23 cellular contexts compared by ENCODE assay signal in the genomic region with DNA sequence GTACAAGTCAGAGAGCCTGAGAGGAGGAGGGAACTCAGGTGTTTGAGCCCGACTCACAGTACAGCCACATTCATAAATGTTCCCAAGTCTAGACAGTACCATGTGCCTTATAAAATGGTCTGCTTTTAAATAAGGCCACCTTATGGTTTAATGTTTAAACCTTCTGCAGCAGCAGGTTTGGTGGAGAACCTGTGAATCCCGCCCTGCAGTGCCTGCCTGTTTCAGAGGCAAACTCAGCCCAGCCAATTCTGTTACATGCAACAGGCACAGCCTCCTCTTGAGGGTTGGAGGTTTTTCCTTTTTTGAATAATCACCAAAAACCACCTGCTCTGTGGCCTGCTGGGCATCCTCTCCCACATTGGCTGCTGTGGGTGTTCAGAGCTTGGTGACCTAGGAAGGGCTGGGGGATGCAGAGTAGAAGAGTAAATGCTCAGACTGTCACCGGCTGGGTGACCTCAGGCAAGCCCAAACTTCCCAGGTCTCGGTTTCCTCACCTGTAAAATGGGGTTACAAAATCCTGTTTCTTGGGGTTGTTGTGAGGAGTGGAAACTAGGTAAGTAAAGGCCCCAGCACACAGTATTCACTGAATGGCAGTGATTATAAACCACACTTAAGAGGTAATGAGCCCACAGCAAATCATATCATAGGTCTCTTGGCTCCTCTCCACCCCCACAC. TPM values are rescaled to one million over a fixed set of nuclear protein-coding genes. Genes with fewer than 3 reads are reported as not detected.
DNase-seq lines count a peak whose midpoint lies in the region; ATAC-seq, FAIRE-seq and TF ChIP-seq lines count a peak whose summit lies in the region.
"Had no signal": no experiment of that assay in that cellular context is flagged by ENCODE, and none has a peak within 500 bp of the region (broad histone marks: within the 10 kb centered on the region; RNA-seq: fewer than 3 reads in every experiment).

No MANE protein-coding gene starts in this region.

- no peaks in the 10 kb centered on the region; the same call in 1 of the 2 replicates for H3F3A ChIP-seq in GM23338 (replicated peaks; ENCODE audit: low read depth)

- H3K4me3 ChIP-seq in GM23338 (no peak overlapping the region), RWPE2 (ENCODE audit: severe bottlenecking) (no peak overlapping the region), pancreas (no peak overlapping the region)
- H3K4me3 ChIP-seq: GM23248 had no signal

- FAIRE-seq in pancreas (lab: Jason Lieb, UNC): no peak
- FAIRE-seq: colon had no signal

- no peak for DNase-seq in GM23338 (ENCODE audit: low spot score)
- DNase-seq in RWPE2 (ENCODE audit: low spot score): no peak
- DNase-seq in left colon: peak; percentile 36 to 56
- no peak for DNase-seq in pancreas
- no peak for DNase-seq in UCSD-AML1 (lab: John Stamatoyannopoulos, UW; ENCODE audit: unreplicated experiment)
- DNase-seq in SIG-M5 (lab: John Stamatoyannopoulos, UW): no peak
- no peak for DNase-seq in activated CD8-positive, alpha-beta T cell treated with anti-CD3 and anti-CD28 coated beads for 36 hours
- DNase-seq: activated CD4-positive, alpha-beta T cell treated with anti-CD3 and anti-CD28 coated beads, Interleukin-2, amount 50 U/mL, for 48 hours; activated naive CD4-positive, alpha-beta T cell treated with anti-CD3 and anti-CD28 coated beads for 36 hours; aorta; CD8-positive, alpha-beta memory T cell; foreskin keratinocyte; GM23248; NCI-H146; NCI-H226; SHP77 treated with DMSO at 0.1 percent for 48 hours; stimulated activated CD4-positive, alpha-beta T cell treated with anti-CD3 and anti-CD28 coated beads, Interleukin-15, amount 100 ng/mL, for 24 hours; stimulated activated naive B cell treated with anti-CD40 and anti-IgM and Interleukin-4, amounts not matched to agents 10 μg/mL and 1 μg/mL and 100 μg/mL, for 72 hours; T-helper 1 cell had no signal

- no peaks in the 10 kb centered on the region for H3K27me3 ChIP-seq in GM23338 (ENCODE audit: insufficient read depth)
- H3K27me3 ChIP-seq in RWPE2 (ENCODE audit: insufficient read depth, poor library complexity, severe bottlenecking): no peaks in the 10 kb centered on the region
- H3K27me3 ChIP-seq in pancreas: no peaks in the 10 kb centered on the region
- H3K27me3 ChIP-seq: foreskin keratinocyte had no signal

- H3K4me3 Mint-ChIP-seq in GM23338: no peak overlapping the region
- H3K4me3 Mint-ChIP-seq in activated CD8-positive, alpha-beta T cell treated with anti-CD3 and anti-CD28 coated beads for 36 hours: no peak overlapping the region
- H3K4me3 Mint-ChIP-seq: activated naive CD4-positive, alpha-beta T cell treated with anti-CD3 and anti-CD28 coated beads for 36 hours; CD8-positive, alpha-beta memory T cell; stimulated activated naive B cell treated with anti-CD40 and anti-IgM and Interleukin-4, amounts not matched to agents 10 μg/mL and 1 μg/mL and 100 μg/mL, for 72 hours had no signal

- H3K9me2 ChIP-seq in GM23338 (ENCODE audit: insufficient read depth): no peaks in the 10 kb centered on the region

- POLR2A ChIA-PET in activated CD8-positive, alpha-beta T cell treated with anti-CD3 and anti-CD28 coated beads for 36 hours (lab: Charles Lee): no interaction called here

- WGBS in pancreas, 2 donors: 67 to 74% methylated on average over 4 of the region's 4 CpGs

- ATAC-seq in GM23338: no peak
- no peak for ATAC-seq in RWPE2 (ENCODE audit: low read depth)
- peak; percentile 64 for ATAC-seq in left colon
- peak; percentile 15 to 49 (median 33) for ATAC-seq in pancreas
- no peak for ATAC-seq in HG03571 (IDR thresholded peaks at IDR 0.05; ENCODE audit: unreplicated experiment)
- ATAC-seq in activated CD8-positive, alpha-beta T cell treated with anti-CD3 and anti-CD28 coated beads for 36 hours: no peak
- ATAC-seq: foreskin keratinocyte; stimulated activated naive B cell treated with anti-CD40 and anti-IgM and Interleukin-4, amounts not matched to agents 10 μg/mL and 1 μg/mL and 100 μg/mL, for 72 hours had no signal

- no peaks in the 10 kb centered on the region for H3K36me3 ChIP-seq in GM23338 (ENCODE audit: insufficient read depth)
- H3K36me3 ChIP-seq in RWPE2 (ENCODE audit: low read depth): no peaks in the 10 kb centered on the region; the same call in 1 of the 2 replicates
- no peaks in the 10 kb centered on the region for H3K36me3 ChIP-seq in pancreas

- H3K27ac ChIP-seq in GM23338 (ENCODE audit: low read depth) (peak overlapping the region; percentile 88), RWPE2 (ENCODE audit: poor library complexity, severe bottlenecking) (peak overlapping the region; percentile 13), pancreas (no peak overlapping the region)
- H3K27ac ChIP-seq: foreskin keratinocyte, VCaP had no signal

- 0 out of 2 replicates have a peak, but pooled peaks cover 4% of the 10 kb centered on the region for H4K20me1 ChIP-seq in GM23338 (replicated peaks; ENCODE audit: insufficient read depth)

- H2AFZ ChIP-seq in GM23338: no peak overlapping the region
- H2AFZ ChIP-seq: GM23248 had no signal

- peak overlapping the region; percentile 24 for H3K4me2 ChIP-seq in GM23338

- no peak for TF ChIP-seq CTCF in GM23338 (conservative IDR thresholded peaks at IDR 0.05; ENCODE audit: low read depth in 2 of 2)
- no peak for TF ChIP-seq CTCF in RWPE2 (IDR thresholded peaks at IDR 0.05; ENCODE audit: poor library complexity, severe bottlenecking)
- no peak for TF ChIP-seq CTCF in pancreas (IDR thresholded peaks at IDR 0.05)
- TF ChIP-seq CTCF in activated CD8-positive, alpha-beta T cell treated with anti-CD3 and anti-CD28 coated beads for 36 hours (IDR thresholded peaks at IDR 0.05): no peak

- H3K9me3 ChIP-seq in RWPE2 (ENCODE audit: severe bottlenecking) (no peaks in the 10 kb centered on the region), pancreas (no peaks in the 10 kb centered on the region)

- H3K27ac Mint-ChIP-seq in GM23338: peak overlapping the region; percentile 88
- no peak overlapping the region for H3K27ac Mint-ChIP-seq in activated CD8-positive, alpha-beta T cell treated with anti-CD3 and anti-CD28 coated beads for 36 hours
- H3K27ac Mint-ChIP-seq: activated naive CD4-positive, alpha-beta T cell treated with anti-CD3 and anti-CD28 coated beads for 36 hours; CD8-positive, alpha-beta memory T cell; stimulated activated naive B cell treated with anti-CD40 and anti-IgM and Interleukin-4, amounts not matched to agents 10 μg/mL and 1 μg/mL and 100 μg/mL, for 72 hours had no signal

- peaks cover 6% of the 10 kb centered on the region for H3K27me3 Mint-ChIP-seq in GM23338 (ENCODE audit: insufficient read depth, low read depth, poor library complexity)
- peaks cover 15% of the 10 kb centered on the region for H3K27me3 Mint-ChIP-seq in activated CD8-positive, alpha-beta T cell treated with anti-CD3 and anti-CD28 coated beads for 36 hours

- no peaks in the 10 kb centered on the region; the same call in 2 of the 3 replicates for H3K36me3 Mint-ChIP-seq in GM23338 (ENCODE audit: low read depth)
- no peaks in the 10 kb centered on the region for H3K36me3 Mint-ChIP-seq in activated CD8-positive, alpha-beta T cell treated with anti-CD3 and anti-CD28 coated beads for 36 hours (ENCODE audit: low read depth)
- H3K36me3 Mint-ChIP-seq: CD8-positive, alpha-beta memory T cell; stimulated activated naive B cell treated with anti-CD40 and anti-IgM and Interleukin-4, amounts not matched to agents 10 μg/mL and 1 μg/mL and 100 μg/mL, for 72 hours had no signal

- peaks cover 79% of the 10 kb centered on the region for H3K4me1 ChIP-seq in GM23338 (ENCODE audit: insufficient read depth)
- H3K4me1 ChIP-seq in RWPE2 (ENCODE audit: insufficient read depth, poor library complexity, severe bottlenecking): peaks cover 75% of the 10 kb centered on the region
- H3K4me1 ChIP-seq in pancreas: peaks cover 0 to 16% (median 0%) of the 10 kb centered on the region in 3 donors

- H3K79me2 ChIP-seq in GM23338 (replicated peaks; ENCODE audit: insufficient read depth): peaks cover 90% of the 10 kb centered on the region

- intact Hi-C loops in left colon (cut with DNase I, micrococcal nuclease) (no loop called here), pancreas (cut with DNase I) (no loop called here)
- intact Hi-C loops in activated CD8-positive, alpha-beta T cell treated with anti-CD3 and anti-CD28 coated beads for 36 hours (cut with micrococcal nuclease): no loop called here

- H3K4me1 Mint-ChIP-seq in GM23338: peaks cover 88% of the 10 kb centered on the region
- peaks cover 6% of the 10 kb centered on the region for H3K4me1 Mint-ChIP-seq in activated CD8-positive, alpha-beta T cell treated with anti-CD3 and anti-CD28 coated beads for 36 hours (ENCODE audit: low read depth)

- CTCF ChIA-PET in activated CD8-positive, alpha-beta T cell treated with anti-CD3 and anti-CD28 coated beads for 36 hours (lab: Charles Lee): no interaction called here

- H3K9me3 Mint-ChIP-seq in GM23338: no peaks in the 10 kb centered on the region
- no peaks in the 10 kb centered on the region for H3K9me3 Mint-ChIP-seq in activated CD8-positive, alpha-beta T cell treated with anti-CD3 and anti-CD28 coated beads for 36 hours
- H3K9me3 Mint-ChIP-seq: activated naive CD4-positive, alpha-beta T cell treated with anti-CD3 and anti-CD28 coated beads for 36 hours; neural crest cell; stimulated activated naive B cell treated with anti-CD40 and anti-IgM and Interleukin-4, amounts not matched to agents 10 μg/mL and 1 μg/mL and 100 μg/mL, for 72 hours had no signal

TF ChIP-seq in GM23338, 12 proteins besides CTCF, POLR2A, EP300 and RAD21:
- TF ChIP-seq CREB1 (CRISPR knock-in tag; IDR thresholded peaks at IDR 0.05; ENCODE audit: low read depth) (no peak), JUNB (IDR thresholded peaks at IDR 0.05; ENCODE audit: unreplicated experiment) (no peak), EZH2 (IDR thresholded peaks at IDR 0.05; ENCODE audit: low read depth, unreplicated experiment) (no peak), POLR2AphosphoS5 (IDR thresholded peaks at IDR 0.05; ENCODE audit: low read depth) (no peak), STAT1 (IDR thresholded peaks at IDR 0.05; ENCODE audit: unreplicated experiment) (no peak)

RNA-seq across cellular contexts. Expression of a gene that starts 28.0 kb away (rescaled TPM):
- total RNA-seq in GM23338 (2014; rRNA removed; shearing (Covaris generic)): 15.4 and 16.9 TPM in 2 replicates
- polyA plus RNA-seq in GM23338 (2016; fragmentation: Nextera tagmentation; extraction: Ambion mirVana): 4.7 and 5.4 TPM in 2 replicates
- total RNA-seq in left colon: 1 to 10 TPM; 3.8 to 4.2 TPM
- total RNA-seq in pancreas: 1 to 10 TPM; 2.5 to 6.5 (median 2.6) TPM
- 1 to 10 TPM; 1.6 to 2.9 TPM for polyA plus RNA-seq in pancreas
- not detected for total RNA-seq in activated CD8-positive, alpha-beta T cell treated with anti-CD3 and anti-CD28 coated beads for 36 hours
- total RNA-seq: activated naive CD4-positive, alpha-beta T cell treated with anti-CD3 and anti-CD28 coated beads for 36 hours; CD8-positive, alpha-beta memory T cell had no signal

Comparison
In these comparisons a context has a peak if more than half of its experiments do, and no peak if none do; other contexts are left out.
1. ATAC-seq: peak in left colon (single experiment) and pancreas (4 of 4); none in GM23338 (single experiment), RWPE2 (single experiment), HG03571 (single experiment) and activated CD8-positive, alpha-beta T cell treated with anti-CD3 and anti-CD28 coated beads for 36 hours (single experiment).
2. DNase-seq: peak in left colon (2 of 2); none in GM23338 (single experiment), RWPE2 (single experiment), pancreas (0 of 6), UCSD-AML1 (single experiment), SIG-M5 (single experiment) and activated CD8-positive, alpha-beta T cell treated with anti-CD3 and anti-CD28 coated beads for 36 hours (single experiment).
3. H3K27ac ChIP-seq: peak in GM23338 (single experiment) and RWPE2 (single experiment); none in pancreas (0 of 4).